Comparison of ENCODE assay signal across 17 cellular contexts in the genomic region with DNA sequence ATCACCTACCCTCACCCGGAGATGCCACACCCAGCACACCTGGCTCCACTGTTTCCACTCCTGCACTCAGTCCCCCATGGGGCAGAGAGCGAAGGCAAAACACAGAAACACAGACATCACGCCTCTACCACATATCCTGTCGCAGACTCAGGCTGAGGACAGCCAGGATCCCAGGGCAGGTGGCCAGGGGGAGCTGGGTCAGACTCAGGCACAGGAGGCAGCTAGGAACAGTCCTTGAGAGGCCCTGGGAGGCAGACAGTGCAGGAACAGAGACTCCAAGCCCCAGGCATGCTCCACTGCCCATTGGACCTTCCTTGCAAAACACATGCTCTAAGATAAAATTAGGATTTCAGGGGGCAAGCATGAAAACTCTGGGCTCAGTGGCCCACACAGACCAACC.
"Had no signal": no experiment of that assay in that cellular context is flagged by ENCODE, and none has a peak within 500 bp of the region (broad histone marks: within the 10 kb centered on the region; RNA-seq: fewer than 3 reads in every experiment).

No MANE protein-coding gene starts in this region.

- H3K4me1 ChIP-seq: stomach had no signal

- H3K36me3 Mint-ChIP-seq: activated naive CD8-positive, alpha-beta T cell; natural killer cell had no signal

- H3K4me3 Mint-ChIP-seq: activated naive CD8-positive, alpha-beta T cell; activated T-cell treated with anti-CD3 and anti-CD28 coated beads, Interleukin-2, amount 50 U/mL, for 24 hours; natural killer cell; T-helper 1 cell treated with Interleukin-12 subunit alpha and Interleukin-12 subunit beta and Interleukin-4 antibody, amounts not matched to agents 30 μg/mL and 1 μg/mL, for 36 hours had no signal

- H3K27ac ChIP-seq: brain microvascular endothelial cell, stomach, thoracic aorta had no signal

- H3K4me1 Mint-ChIP-seq: natural killer cell had no signal

- H3K36me3 ChIP-seq: brain microvascular endothelial cell, stomach, thoracic aorta had no signal

- H3K27ac Mint-ChIP-seq: activated naive CD8-positive, alpha-beta T cell; activated T-cell treated with anti-CD3 and anti-CD28 coated beads, Interleukin-2, amount 50 U/mL, for 24 hours; natural killer cell; progenitor cell of endocrine pancreas; T-helper 1 cell treated with Interleukin-12 subunit alpha and Interleukin-12 subunit beta and Interleukin-4 antibody, amounts not matched to agents 30 μg/mL and 1 μg/mL, for 36 hours had no signal

- H3K4me3 ChIP-seq: lung, stomach, thoracic aorta had no signal

- H3K9me3 Mint-ChIP-seq: activated T-cell treated with anti-CD3 and anti-CD28 coated beads, Interleukin-2, amount 50 U/mL, for 24 hours; natural killer cell; T-helper 1 cell treated with Interleukin-12 subunit alpha and Interleukin-12 subunit beta and Interleukin-4 antibody, amounts not matched to agents 30 μg/mL and 1 μg/mL, for 36 hours had no signal

- H3K9me3 ChIP-seq: thoracic aorta had no signal

- H3K27me3 Mint-ChIP-seq: activated naive CD8-positive, alpha-beta T cell; activated T-cell treated with anti-CD3 and anti-CD28 coated beads, Interleukin-2, amount 50 U/mL, for 24 hours had no signal

- ATAC-seq: left cardiac atrium, natural killer cell had no signal

- DNase-seq: activated CD4-positive, alpha-beta T cell treated with anti-CD3 and anti-CD28 coated beads, Interleukin-2, amount 50 U/mL, for 4 hours; activated CD4-positive, CD25-positive, alpha-beta regulatory T cell; activated effector memory CD4-positive, alpha-beta T cell treated with anti-CD3 and anti-CD28 coated beads, Interleukin-2, amount 50 U/mL, for 16 hours; activated T-cell treated with anti-CD3 and anti-CD28 coated beads, Interleukin-2, amount 50 U/mL, for 24 hours; amygdala; brain microvascular endothelial cell; hypothalamus; left cardiac atrium; natural killer cell; nucleus accumbens; stimulated activated CD4-positive, alpha-beta T cell treated with anti-CD3 and anti-CD28 coated beads, Interleukin-12 subunit alpha, Interleukin-12 subunit beta, amount 100 ng/mL, for 4 hours; stomach had no signal

- H3K27me3 ChIP-seq: brain microvascular endothelial cell, stomach had no signal
